Comparison of ENCODE assay signal across 19 cellular contexts in the genomic region with DNA sequence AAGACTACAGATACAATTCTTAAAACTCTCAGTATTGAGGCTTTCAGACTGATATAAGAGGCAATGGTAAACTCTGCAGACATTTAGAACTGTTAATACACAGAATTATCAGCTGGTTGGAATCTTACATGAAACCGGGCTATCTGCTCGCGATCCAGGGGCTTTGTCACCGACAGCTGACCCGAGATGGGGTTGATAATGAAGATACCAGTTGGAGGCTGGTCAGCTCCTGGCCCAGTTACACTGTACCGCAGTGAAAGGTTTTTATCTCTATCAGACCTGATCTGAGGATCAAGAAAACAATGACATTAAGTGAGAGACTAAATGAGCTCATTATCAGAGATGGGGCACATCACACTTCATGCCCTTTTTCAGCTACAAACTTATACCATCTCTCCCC.
DNase-seq lines count a peak whose midpoint lies in the region; ATAC-seq and TF ChIP-seq lines count a peak whose summit lies in the region.
"Had no signal": no experiment of that assay in that cellular context is flagged by ENCODE, and none has a peak within 500 bp of the region (broad histone marks: within the 10 kb centered on the region; RNA-seq: fewer than 3 reads in every experiment).

No MANE protein-coding gene starts in this region.

- intact Hi-C loops in Right ventricle myocardium superior (cut with DNase I), result no loop called here
- intact Hi-C loops in cardiac septum (cut with DNase I), result loop anchor here (10.0 kb wide), 1 partner anchor 165 kb away; a partner anchor contains a TSS

- no peaks in the 10 kb centered on the region for H3K9me3 ChIP-seq in RWPE2 (ENCODE audit: severe bottlenecking)
- H3K9me3 ChIP-seq: BLaER1 had no signal

- peak overlapping the region; percentile 22 for H3K27ac ChIP-seq in RWPE2 (ENCODE audit: poor library complexity, severe bottlenecking)
- H3K27ac ChIP-seq: BLaER1, HL-60 had no signal

- TF ChIP-seq CTCF in RWPE2 (IDR thresholded peaks at IDR 0.05; ENCODE audit: poor library complexity, severe bottlenecking) (no peak), nephron progenitor cell (IDR thresholded peaks at IDR 0.05) (no peak), type B pancreatic cell (conservative IDR thresholded peaks at IDR 0.05) (no peak)

- H3K4me1 ChIP-seq in RWPE2 (ENCODE audit: insufficient read depth, poor library complexity, severe bottlenecking), result no peaks in the 10 kb centered on the region

- H3K27me3 ChIP-seq in RWPE2 (ENCODE audit: insufficient read depth, poor library complexity, severe bottlenecking), result no peaks in the 10 kb centered on the region
- H3K27me3 ChIP-seq: BLaER1 had no signal

- H3K4me1 Mint-ChIP-seq in nephron progenitor cell (no peaks in the 10 kb centered on the region), type B pancreatic cell (ENCODE audit: unreplicated experiment) (peaks cover 4% of the 10 kb centered on the region)
- H3K4me1 Mint-ChIP-seq: CD14-positive monocyte; CD4-positive, alpha-beta memory T cell had no signal

- H3K4me3 ChIP-seq in RWPE2 (ENCODE audit: severe bottlenecking), result no peak overlapping the region
- H3K4me3 ChIP-seq: BLaER1, GM23338 had no signal

- H3K27me3 Mint-ChIP-seq in nephron progenitor cell (ENCODE audit: low read depth, poor library complexity) (no peaks in the 10 kb centered on the region), type B pancreatic cell (no peaks in the 10 kb centered on the region)
- H3K27me3 Mint-ChIP-seq: CD4-positive, alpha-beta memory T cell had no signal

- DNase-seq in Right ventricle myocardium superior (no peak), cardiac septum (ENCODE audit: low spot score) (no peak), RWPE2 (ENCODE audit: low spot score) (no peak), nephron progenitor cell (no peak), type B pancreatic cell (ENCODE audit: extremely low spot score, unreplicated experiment) (no peak), NCI-H2171 (lab: John Stamatoyannopoulos, UW) (no peak)
- DNase-seq: 8988T; CD4-positive, alpha-beta memory T cell; DMS153; DMS79; GDM1; HCEC 1CT; IMR-90 had no signal

- peaks cover 10% of the 10 kb centered on the region; the same call in 1 of the 2 replicates for H3K36me3 ChIP-seq in RWPE2 (ENCODE audit: low read depth)
- H3K36me3 ChIP-seq: BLaER1 had no signal

- H3K9me3 Mint-ChIP-seq in nephron progenitor cell, result no peaks in the 10 kb centered on the region
- no peaks in the 10 kb centered on the region for H3K9me3 Mint-ChIP-seq in type B pancreatic cell
- H3K9me3 Mint-ChIP-seq: GM23338 had no signal

- ATAC-seq in Right ventricle myocardium superior (ENCODE audit: poor library complexity) (peak; percentile 18), RWPE2 (ENCODE audit: low read depth) (no peak), GM21529 (IDR thresholded peaks at IDR 0.05; ENCODE audit: unreplicated experiment) (no peak), GM19397 (IDR thresholded peaks at IDR 0.05; ENCODE audit: unreplicated experiment) (no peak)
- ATAC-seq: GM23338 had no signal

- H3K4me3 Mint-ChIP-seq in nephron progenitor cell (no peak overlapping the region), type B pancreatic cell (no peak overlapping the region)
- H3K4me3 Mint-ChIP-seq: CD14-positive monocyte; CD4-positive, alpha-beta memory T cell; GM23338 had no signal

- H3K27ac Mint-ChIP-seq in nephron progenitor cell (peak overlapping the region; percentile 83), type B pancreatic cell (peak overlapping the region; percentile 19)
- H3K27ac Mint-ChIP-seq: CD14-positive monocyte; CD4-positive, alpha-beta memory T cell; GM23338 had no signal

- peaks cover 51% of the 10 kb centered on the region for H3K36me3 Mint-ChIP-seq in nephron progenitor cell (ENCODE audit: low read depth)
- peaks cover 11% of the 10 kb centered on the region for H3K36me3 Mint-ChIP-seq in type B pancreatic cell
- H3K36me3 Mint-ChIP-seq: CD14-positive monocyte; CD4-positive, alpha-beta memory T cell had no signal
